ENCODE assay signal across 7 cellular contexts in the genomic region with DNA sequence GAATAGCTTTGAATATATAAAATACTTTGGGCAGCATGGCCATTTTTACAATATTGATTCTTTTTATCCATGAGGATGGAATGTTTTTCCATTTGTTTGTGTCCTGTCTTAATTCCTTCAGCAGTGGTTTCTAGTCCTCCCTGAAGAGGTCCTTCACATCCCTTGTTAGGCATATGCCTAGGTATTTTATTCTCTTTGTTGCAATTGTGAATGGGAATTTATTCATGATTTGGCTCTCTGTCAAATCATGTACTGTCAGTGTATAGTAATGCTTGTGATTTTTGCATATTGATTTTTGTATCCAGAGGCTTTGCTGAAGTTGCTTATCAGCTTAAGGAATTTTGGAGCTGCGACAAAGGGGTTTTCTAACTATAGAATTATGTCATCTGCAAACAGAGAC. TPM values are rescaled to one million over a fixed set of nuclear protein-coding genes. Genes with fewer than 3 reads are reported as not detected.
"Had no signal": no experiment of that assay in that cellular context is flagged by ENCODE, and none has a peak within 500 bp of the region (broad histone marks: within the 10 kb centered on the region; RNA-seq: fewer than 3 reads in every experiment).

No MANE protein-coding gene starts in this region.

- ATAC-seq: GM23338 had no signal

- DNase-seq: H9, HCEC 1CT, IMR-90 had no signal

- FAIRE-seq: H1, H54, HTR-8/SVneo had no signal

- H3K4me3 ChIP-seq: GM23338 had no signal

RNA-seq across cellular contexts. Expression of a gene that starts 18.5 kb away (rescaled TPM):
- total RNA-seq: GM23338, H1, H9, IMR-90 had no signal
- polyA plus RNA-seq: GM23338, H1, IMR-90 had no signal
